8 cellular contexts compared by ENCODE assay signal in the genomic region with DNA sequence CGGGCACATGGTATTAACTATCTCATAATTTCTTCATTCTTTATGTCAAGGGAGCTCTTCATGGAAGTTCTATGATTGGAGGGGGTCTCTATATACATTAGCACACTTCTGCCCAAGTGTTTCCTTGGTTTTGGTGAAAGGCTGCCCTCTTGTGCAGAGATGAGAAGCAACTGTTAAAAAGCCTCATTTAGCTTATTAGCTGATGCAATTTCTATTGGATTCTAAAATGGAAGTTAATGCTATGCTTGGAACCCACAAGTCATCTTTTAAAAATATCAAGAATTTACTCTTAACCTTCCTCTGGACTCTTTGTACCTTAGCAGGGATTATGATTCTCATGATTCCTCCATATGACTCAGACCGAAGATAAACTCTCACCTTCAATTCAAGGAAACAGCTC.
A peak's percentile ranks its signal among the peaks of the same experiment; 100 is the strongest.
DNase-seq lines count a peak whose midpoint lies in the region.

No MANE protein-coding gene starts in this region.

- H3K4me1 ChIP-seq in mesenchymal stem cell (ENCODE audit: control insufficient read depth, insufficient read depth, low read depth, low read length): no peaks in the 10 kb centered on the region

- H3K4me2 ChIP-seq in mesenchymal stem cell (ENCODE audit: low read length, poor library complexity, severe bottlenecking): no peak overlapping the region

- no peak overlapping the region for H2BK5ac ChIP-seq in mesenchymal stem cell (ENCODE audit: low read depth, low read length, poor library complexity, severe bottlenecking)

- H3K9me3 ChIP-seq in mesenchymal stem cell (ENCODE audit: control insufficient read depth, low read length): no peaks in the 10 kb centered on the region

- H3K27ac ChIP-seq in mesenchymal stem cell (ENCODE audit: low read length, poor library complexity, severe bottlenecking): no peak overlapping the region

- no peaks in the 10 kb centered on the region for H3K36me3 ChIP-seq in mesenchymal stem cell (ENCODE audit: control insufficient read depth in 1 of 2, insufficient read depth in 2 of 2, low read depth in 1 of 2, low read length in 2 of 2)

- H3K23ac ChIP-seq in mesenchymal stem cell (ENCODE audit: low read length in 2 of 2): no peak overlapping the region

- no peak overlapping the region for H3K14ac ChIP-seq in mesenchymal stem cell (ENCODE audit: low read length in 2 of 2)

- peak; percentile 53 for DNase-seq in EL
- peak; percentile 46 for DNase-seq in NAMALWA (ENCODE audit: low spot score)
- DNase-seq in astrocyte of the hippocampus (ENCODE audit: low read depth, low spot score): peak; percentile 57
- peak; percentile 49 for DNase-seq in mesenchymal stem cell
- no peak for DNase-seq in NCI-H2196 (lab: John Stamatoyannopoulos, UW; ENCODE audit: unreplicated experiment)
- DNase-seq in stimulated activated CD4-positive, alpha-beta T cell treated with anti-CD3 and anti-CD28 coated beads, Interleukin-4, amount 100 ng/mL, for 1 hour: no peak
- DNase-seq in NCI-H1048 (lab: John Stamatoyannopoulos, UW): no peak
- no peak for DNase-seq in NCI-H524 treated with DMSO at 0.1 percent for 48 hours (lab: John Stamatoyannopoulos, UW)

- H2AK5ac ChIP-seq in mesenchymal stem cell (ENCODE audit: low read length, severe bottlenecking): no peak overlapping the region

- no peak overlapping the region for H2BK12ac ChIP-seq in mesenchymal stem cell (ENCODE audit: low read length in 2 of 2)

- H2AFZ ChIP-seq in mesenchymal stem cell (ENCODE audit: low read depth, low read length): no peak overlapping the region

- no peak overlapping the region for H2BK15ac ChIP-seq in mesenchymal stem cell (ENCODE audit: low read depth, poor library complexity, severe bottlenecking)

- no peak overlapping the region for H3K4me3 ChIP-seq in mesenchymal stem cell (ENCODE audit: insufficient read depth in 1 of 2, low read depth in 1 of 2, low read length in 2 of 2)

- no CpG with 5 or more reads among the region's 2 CpGs for WGBS in mesenchymal stem cell

- no peak overlapping the region for H3K9ac ChIP-seq in mesenchymal stem cell (ENCODE audit: low read length)

- no peak overlapping the region for H3K4ac ChIP-seq in mesenchymal stem cell (ENCODE audit: low read depth in 1 of 2, low read length in 2 of 2)

- no peaks in the 10 kb centered on the region for H3K27me3 ChIP-seq in mesenchymal stem cell (ENCODE audit: control insufficient read depth in 1 of 2, insufficient read depth in 1 of 2, low read length in 2 of 2)

- H4K91ac ChIP-seq in mesenchymal stem cell (ENCODE audit: low read length): no peak overlapping the region

- H2BK120ac ChIP-seq in mesenchymal stem cell (ENCODE audit: low read depth, low read length): no peak overlapping the region

- H4K8ac ChIP-seq in mesenchymal stem cell (ENCODE audit: low read length): no peak overlapping the region

- H3K79me1 ChIP-seq in mesenchymal stem cell (replicated peaks; ENCODE audit: low read length, poor library complexity, severe bottlenecking): no peaks in the 10 kb centered on the region

- H3K18ac ChIP-seq in mesenchymal stem cell (ENCODE audit: low read depth in 1 of 2, low read length in 2 of 2): no peak overlapping the region

Comparison
In these comparisons a context has a peak if more than half of its experiments do, and no peak if none do; other contexts are left out.
1. DNase-seq: peak in EL (single experiment), NAMALWA (single experiment), astrocyte of the hippocampus (single experiment) and mesenchymal stem cell (single experiment); none in NCI-H2196 (single experiment), stimulated activated CD4-positive, alpha-beta T cell treated with anti-CD3 and anti-CD28 coated beads, Interleukin-4, amount 100 ng/mL, for 1 hour (single experiment), NCI-H1048 (single experiment) and NCI-H524 treated with DMSO at 0.1 percent for 48 hours (single experiment).